Comparison of ENCODE assay signal across 14 cellular contexts in the genomic region with DNA sequence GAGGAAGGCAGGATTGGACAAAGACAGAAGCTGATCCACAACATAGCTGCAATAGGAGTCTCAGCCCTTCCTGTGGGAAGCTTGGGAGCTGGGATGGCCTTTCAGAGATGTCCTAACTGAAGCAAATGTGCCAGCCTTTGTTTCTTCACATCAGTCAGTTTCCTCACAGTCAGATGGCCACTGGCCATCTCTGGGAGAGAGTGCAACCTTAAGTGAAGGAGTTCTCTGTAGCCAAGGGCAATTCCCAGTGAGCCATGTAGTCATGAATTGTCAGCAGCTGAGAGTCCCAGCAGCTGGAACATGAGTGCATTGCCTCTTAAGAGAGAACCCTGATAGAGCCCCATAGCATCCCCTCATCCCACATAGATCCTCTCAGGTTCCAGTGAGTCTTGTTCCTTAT.
"Had no signal": no experiment of that assay in that cellular context is flagged by ENCODE, and none has a peak within 500 bp of the region (broad histone marks: within the 10 kb centered on the region; RNA-seq: fewer than 3 reads in every experiment).

No MANE protein-coding gene starts in this region.

- H3K27ac ChIP-seq: adrenal gland, esophagus muscularis mucosa, hepatocyte, thoracic aorta had no signal

- H3K4me1 ChIP-seq: adrenal gland had no signal

- H3K9ac ChIP-seq: SK-N-SH had no signal

- H3K9me2 ChIP-seq: SK-N-SH had no signal

- H3K9me3 ChIP-seq: adrenal gland, esophagus muscularis mucosa, SK-N-SH, thoracic aorta had no signal

- H3K27me3 ChIP-seq: adrenal gland, esophagus muscularis mucosa, hepatocyte had no signal

- H3K79me2 ChIP-seq: hepatocyte had no signal

- H3K4me3 ChIP-seq: adrenal gland, esophagus muscularis mucosa, hepatocyte, smooth muscle cell, thoracic aorta had no signal

- H2AFZ ChIP-seq: hepatocyte had no signal

- DNase-seq: activated CD4-positive, alpha-beta T cell treated with anti-CD3 and anti-CD28 coated beads, Interleukin-2, amount 50 U/mL, for 4 hours; activated gamma-delta T cell treated with Interleukin-2 at 50 U/mL for 16 hours; dermis blood vessel endothelial cell; effector memory CD4-positive, alpha-beta T cell; occipital lobe; SK-N-SH; stimulated activated CD4-positive, alpha-beta T cell treated with anti-CD3 and anti-CD28 coated beads, Interleukin-4, amount 100 ng/mL, for 1 hour; stimulated activated naive CD8-positive, alpha-beta T cell treated with anti-CD3 and anti-CD28 coated beads, Interleukin-15, amount 100 ng/mL, for 72 hours had no signal

- ATAC-seq: activated naive CD4-positive, alpha-beta T cell treated with anti-CD3 and anti-CD28 coated beads, Interleukin-2, amount 50 U/mL, for 72 hours; stimulated activated naive CD8-positive, alpha-beta T cell treated with anti-CD3 and anti-CD28 coated beads, Interleukin-15, amount 100 ng/mL, for 72 hours had no signal

- H3K4me2 ChIP-seq: hepatocyte, SK-N-SH, smooth muscle cell had no signal

- H3K36me3 ChIP-seq: adrenal gland, esophagus muscularis mucosa, thoracic aorta had no signal
